In genomic region chr2:60551241-60552095, GRCh38 we compare ENCODE assay signal across 8 cellular contexts. TPM values are rescaled to one million over a fixed set of nuclear protein-coding genes. Genes with fewer than 3 reads are reported as not detected.
DNase-seq lines count a peak whose midpoint lies in the region; ATAC-seq, FAIRE-seq and TF ChIP-seq lines count a peak whose summit lies in the region.

No MANE protein-coding gene starts in this region.

- peaks cover 45% of the 10 kb centered on the region for H3K27me3 ChIP-seq in RWPE2 (ENCODE audit: insufficient read depth, poor library complexity, severe bottlenecking)
- no peaks in the 10 kb centered on the region for H3K27me3 ChIP-seq in H1 (replicated peaks in 1 of 4; ENCODE audit: control insufficient read depth in 3 of 4, extremely low read depth in 1 of 4, insufficient read depth in 3 of 4, low read length in 3 of 4)

- ATAC-seq in RWPE2 (ENCODE audit: low read depth) = no peak
- ATAC-seq in naive B cell (ENCODE audit: low read depth in 2 of 2) = no peak
- ATAC-seq in GM21786 (IDR thresholded peaks at IDR 0.05; ENCODE audit: unreplicated experiment) = no peak

- H3K9ac ChIP-seq in H1 (replicated peaks in 1 of 4; ENCODE audit: extremely low read depth in 1 of 4, low read depth in 3 of 4, low read length in 3 of 4) = peak overlapping the region; percentile 42 to 69 (median 53)

- H3K18ac ChIP-seq in H1 (ENCODE audit: extremely low read depth, low read length) = peak overlapping the region; percentile 96

- H3K4me1 Mint-ChIP-seq in naive B cell = peaks cover 28 to 35% (median 34%) of the 10 kb centered on the region in 3 donors

- H2BK5ac ChIP-seq in H1 (ENCODE audit: low read depth, low read length) = peak overlapping the region; percentile 85; the same call in 1 of the 2 replicates

- no peaks in the 10 kb centered on the region for H3K27me3 Mint-ChIP-seq in naive B cell

- TF ChIP-seq CTCF in AG04449 (IDR thresholded peaks at IDR 0.05; ENCODE audit: insufficient read depth, low read length, missing control alignments) (no peak), GM12875 (IDR thresholded peaks at IDR 0.05; ENCODE audit: borderline replicate concordance, insufficient read depth, low read depth, low read length) (no peak), RWPE2 (IDR thresholded peaks at IDR 0.05; ENCODE audit: poor library complexity, severe bottlenecking) (no peak), H1 (IDR thresholded peaks at IDR 0.05; ENCODE audit: control extremely low read depth in 1 of 3, insufficient read depth in 1 of 3, low read depth in 1 of 3, low read length in 3 of 3) (no peak)

- no peak overlapping the region; the same call in 1 of the 2 replicates for H2AK5ac ChIP-seq in H1 (ENCODE audit: low read depth, low read length)

- peak overlapping the region; percentile 74 for H3K27ac ChIP-seq in RWPE2 (ENCODE audit: poor library complexity, severe bottlenecking)
- no peak overlapping the region for H3K27ac ChIP-seq in H1 (ENCODE audit: low read depth, low read length)

- no peak overlapping the region for H3K56ac ChIP-seq in H1 (replicated peaks; ENCODE audit: insufficient read length, low read depth, low read length)

- no peaks in the 10 kb centered on the region for H3K9me3 Mint-ChIP-seq in naive B cell

- FAIRE-seq in H1 (lab: Jason Lieb, UNC) (no peak), H54 (lab: Jason Lieb, UNC) (no peak)

- POLR2A ChIA-PET in AG04449 (lab: Yijun Ruan, JAX) (no interaction called here), H1 (lab: Charles Lee; ENCODE audit: partially characterized antibody) (interaction anchor here (0.8 to 3.0 kb wide), 10 partner anchors 9 to 416 kb away, joined by 3 to 31 read pairs (median 5); no protein-coding TSS in a partner anchor)

- H3K4me1 ChIP-seq in RWPE2 (ENCODE audit: insufficient read depth, poor library complexity, severe bottlenecking) (peaks cover 10% of the 10 kb centered on the region), H1 (replicated peaks in 1 of 4; ENCODE audit: control insufficient read depth in 3 of 4, insufficient read depth in 4 of 4, low read length in 3 of 4) (peaks cover 0 to 11% (median 1%) of the 10 kb centered on the region in 4 experiments; a peak in 4 of 7 replicates)

- H2AFZ ChIP-seq in H1 (ENCODE audit: low read length) = no peak overlapping the region

- no peak overlapping the region for H2BK20ac ChIP-seq in H1 (ENCODE audit: low read length)

- H3K36me3 ChIP-seq in RWPE2 (ENCODE audit: low read depth) = no peaks in the 10 kb centered on the region
- H3K36me3 ChIP-seq in H1 (ENCODE audit: control insufficient read depth in 2 of 4, insufficient read depth in 4 of 4, low read length in 3 of 4) = peaks cover 0 to under 1% (median 0%) of the 10 kb centered on the region in 4 experiments; a peak in 1 of 8 replicates

- DNase-seq in AG04449 (ENCODE audit: low read depth, low spot score) (no peak), RWPE2 (ENCODE audit: low spot score) (no peak), H1 (ENCODE audit: low read depth in 1 of 2, low spot score in 2 of 2) (peak in 1 of 2 experiments; percentile 64), naive B cell (peak; percentile 49), H54 (ENCODE audit: insufficient read length, low spot score) (no peak)
- DNase-seq in stimulated activated CD4-positive, alpha-beta T cell treated with anti-CD3 and anti-CD28 coated beads, Interleukin-2, amount 100 ng/mL, for 48 hours = no peak

- TF ChIP-seq POLR2A in H1 (IDR thresholded peaks at IDR 0.05; ENCODE audit: control extremely low read depth in 1 of 2, low read depth in 2 of 2, low read length in 2 of 2) (peak in 1 of 2 experiments; percentile 10; a peak in 1 of 3 replicates), H54 (IDR thresholded peaks at IDR 0.05; ENCODE audit: low read depth, low read length) (no peak)

- no peak for TF ChIP-seq EP300 in H1 (IDR thresholded peaks at IDR 0.05; ENCODE audit: borderline replicate concordance in 1 of 2, low read depth in 2 of 2, low read length in 2 of 2)

- H3K4me3 Mint-ChIP-seq in naive B cell = peak overlapping the region; percentile 92 to 100 (median 98)

- WGBS in H1 (ENCODE audit: extremely low coverage in 1 of 2, insufficient coverage in 1 of 2, insufficient read length in 1 of 2, insufficient replicate concordance in 2 of 2, low coverage in 1 of 2, low lambda C conversion rate in 2 of 2, missing lambda C conversion rate in 1 of 2), 2 experiments = 1% methylated on average over 43 of the region's 63 CpGs; no CpG with 5 or more reads in 1 of the 2 experiments

- CTCF ChIA-PET in AG04449 (lab: Yijun Ruan, JAX) = interaction anchor here (0.7 to 2.7 kb wide), 6 partner anchors 11 to 1526 kb away, joined by 3 to 18 read pairs (median 4); no protein-coding TSS in a partner anchor
- CTCF ChIA-PET in H1 (lab: Charles Lee; ENCODE audit: partially characterized antibody) = no interaction called here

- H4K8ac ChIP-seq in H1 (ENCODE audit: extremely low read depth, insufficient read depth, low read length) = peak overlapping the region; percentile 72; the same call in 1 of the 2 replicates

- H4K20me1 ChIP-seq in H1 (replicated peaks in 1 of 2; ENCODE audit: control insufficient read depth in 1 of 2, insufficient read depth in 2 of 2, low read length in 2 of 2) = peaks cover 0 to 5% of the 10 kb centered on the region in 2 experiments

- no peak overlapping the region for H2BK12ac ChIP-seq in H1 (ENCODE audit: low read depth, low read length)

- peaks cover 0 to 55% of the 10 kb centered on the region in 2 experiments; a peak in 3 of 4 replicates for H3K79me2 ChIP-seq in H1 (ENCODE audit: control insufficient read depth in 1 of 2, insufficient read depth in 2 of 2, low read length in 2 of 2)

- H3K27ac Mint-ChIP-seq in naive B cell = peak overlapping the region; percentile 95 to 99 (median 98)

- peak overlapping the region; percentile 22 for H4K91ac ChIP-seq in H1 (replicated peaks; ENCODE audit: insufficient read length, low read length)

- H3K4me2 ChIP-seq in H1 (ENCODE audit: insufficient read depth in 1 of 2, low read depth in 2 of 2, low read length in 2 of 2) = peak overlapping the region; percentile 91 to 99

- H3K4ac ChIP-seq in H1 (replicated peaks; ENCODE audit: insufficient read length, low read depth, low read length) = peak overlapping the region; percentile 19

- no peak for TF ChIP-seq RAD21 in H1 (IDR thresholded peaks at IDR 0.05 in 1 of 2, conservative IDR thresholded peaks at IDR 0.05 in 1 of 2; ENCODE audit: low read depth in 2 of 2, low read length in 2 of 2)

- H2BK15ac ChIP-seq in H1 (ENCODE audit: low read length) = no peak overlapping the region

- H3K4me3 ChIP-seq in AG04449 (ENCODE audit: low read depth, low read length) = peak overlapping the region; percentile 75
- H3K4me3 ChIP-seq in GM12875 (ENCODE audit: low read depth, low read length) = peak overlapping the region; percentile 90
- peak overlapping the region; percentile 50 for H3K4me3 ChIP-seq in RWPE2 (ENCODE audit: severe bottlenecking)
- peak overlapping the region; percentile 83 to 96 (median 88) for H3K4me3 ChIP-seq in H1 (ENCODE audit: extremely low read depth in 1 of 4, insufficient read depth in 2 of 4, low read depth in 3 of 4, low read length in 4 of 4)

- no peaks in the 10 kb centered on the region for H3K79me1 ChIP-seq in H1 (ENCODE audit: low read depth, low read length)

- H3K23ac ChIP-seq in H1 (ENCODE audit: insufficient read length) = no peak overlapping the region

- H4K5ac ChIP-seq in H1 (ENCODE audit: insufficient read length, low read depth, low read length) = peak overlapping the region; percentile 34

- peaks cover 36% of the 10 kb centered on the region for H3K23me2 ChIP-seq in H1 (ENCODE audit: low read depth, low read length)

- H3K9me3 ChIP-seq in RWPE2 (ENCODE audit: severe bottlenecking) (no peaks in the 10 kb centered on the region), H1 (ENCODE audit: insufficient read depth in 2 of 2, low read depth in 1 of 2, low read length in 1 of 2) (no peaks in the 10 kb centered on the region)

- H3K14ac ChIP-seq in H1 (ENCODE audit: insufficient read length) = no peak overlapping the region

- H2BK120ac ChIP-seq in H1 (replicated peaks; ENCODE audit: low read depth, low read length) = no peak overlapping the region

- H3K36me3 Mint-ChIP-seq in naive B cell = peaks cover 9 to 15% of the 10 kb centered on the region in 2 donors

TF ChIP-seq in H1, 55 proteins besides CTCF, POLR2A, EP300 and RAD21:
- no peak for TF ChIP-seq RXRA (IDR thresholded peaks at IDR 0.05; ENCODE audit: insufficient read depth, low read depth, low read length)
- TF ChIP-seq TAF1 (IDR thresholded peaks at IDR 0.05; ENCODE audit: low read depth, low read length) = 0 out of 2 replicates have a peak, but pooled peaks have one; percentile 21
- peak; percentile 49; the same call in 1 of the 2 replicates for TF ChIP-seq MAX (IDR thresholded peaks at IDR 0.05)
- no peak for TF ChIP-seq CBX5 (IDR thresholded peaks at IDR 0.05; ENCODE audit: low read depth, low read length)
- TF ChIP-seq ASH2L (IDR thresholded peaks at IDR 0.05; ENCODE audit: low read length) = peak; percentile 6
- TF ChIP-seq CBX8 (IDR thresholded peaks at IDR 0.05; ENCODE audit: borderline replicate concordance, low read depth, low read length) = no peak
- no peak for TF ChIP-seq RNF2 (IDR thresholded peaks at IDR 0.05; ENCODE audit: borderline replicate concordance, low read depth, low read length, missing control alignments, poor library complexity, severe bottlenecking)
- TF ChIP-seq POLR2AphosphoS5 (IDR thresholded peaks at IDR 0.05; ENCODE audit: low read depth, low read length) = 0 out of 2 replicates have a peak, but pooled peaks have one; percentile 25

RNA-seq across cellular contexts. Expression of gene BCL11A, which starts 2.0 kb away (rescaled TPM):
- 59.3 and 61.3 TPM in 2 replicates for total RNA-seq in H1 (2021; fragmentation: NEBNext Ultra II Directional; extraction: Animal tissue kit (Norgen Biotek cat#: 25700))
- polyA plus RNA-seq in H1 (2011; rRNA removed) (11.9 and 12.2 TPM in 2 replicates), naive B cell (ENCODE audit: low read depth in 6 of 6) (100 to 1,000 TPM; 152 to 246 (median 192) TPM)
- polyA plus RNA-seq in H1 (2011; cell fraction: cytosol; rRNA removed) = 12.9 TPM
- 22.4 TPM for polyA plus RNA-seq in H1 (2011; cell fraction: nucleus; rRNA removed)
- polyA plus RNA-seq in H1 (2012, experiment 1 of 2) = 23.1 to 35.1 TPM (median 27.2 TPM) in 4 replicates
- polyA plus RNA-seq in H1 (2012, experiment 2 of 2) = 25.7 TPM
- polyA plus RNA-seq in H1 (2013, experiment 1 of 2) = 28.0 TPM
- 29.7 TPM for polyA plus RNA-seq in H1 (2013, experiment 2 of 2)
- polyA minus RNA-seq in H1 (2011; rRNA and poly(A)+ RNA removed) = 38.6 and 49.0 TPM in 2 replicates
- polyA minus RNA-seq in H1 (2011; cell fraction: cytosol; rRNA and poly(A)+ RNA removed) = 30.3 TPM
- 83.2 TPM for polyA minus RNA-seq in H1 (2011; cell fraction: nucleus; rRNA and poly(A)+ RNA removed)

Comparison
In these comparisons a context has a peak if more than half of its experiments do, and no peak if none do; other contexts are left out.
1. RNA of gene BCL11A, which starts 2.0 kb away (polyA plus RNA-seq): 152 to 246 TPM in naive B cell; 11.9 to 35.1 TPM in H1; every median in the first group is over 4 times any median in the second.
2. Peak in every context shown above with its lines, with median percentiles within 50 percentile points of each other: H3K4me3 ChIP-seq.